Comparison of ENCODE assay signal across 11 cellular contexts in the genomic region with DNA sequence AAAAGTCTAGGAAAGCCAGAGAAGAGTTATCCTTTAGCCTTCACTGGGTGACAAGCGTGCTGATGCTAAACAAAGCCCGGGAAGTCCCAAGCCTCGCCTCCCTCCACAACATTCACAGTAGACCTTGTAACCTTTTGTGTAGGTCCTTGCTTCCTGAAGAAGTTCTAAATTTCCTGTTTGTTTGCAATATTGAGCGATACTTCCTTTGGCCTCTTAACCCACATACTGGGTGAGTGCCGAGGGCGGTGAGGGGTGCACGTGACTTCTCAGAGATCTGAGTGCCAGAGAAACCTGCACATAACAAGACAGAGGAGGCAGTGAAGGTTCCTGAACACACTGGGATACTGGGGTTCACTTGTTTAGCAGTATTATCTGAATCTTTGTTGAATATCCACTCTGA.
DNase-seq lines count a peak whose midpoint lies in the region; ATAC-seq and TF ChIP-seq lines count a peak whose summit lies in the region.
"Had no signal": no experiment of that assay in that cellular context is flagged by ENCODE, and none has a peak within 500 bp of the region (broad histone marks: within the 10 kb centered on the region; RNA-seq: fewer than 3 reads in every experiment).

No MANE protein-coding gene starts in this region.

- no peak for TF ChIP-seq POLR2A in gastroesophageal sphincter (IDR thresholded peaks at IDR 0.05)

- H3K36me3 Mint-ChIP-seq in activated CD4-positive, alpha-beta T cell treated with anti-CD3 and anti-CD28 coated beads, Interleukin-2, amount 10 ng/mL, durations not matched to agents 7 days and 5 days (ENCODE audit: low read depth), result peaks cover 60% of the 10 kb centered on the region
- no peaks in the 10 kb centered on the region for H3K36me3 Mint-ChIP-seq in type B pancreatic cell

- H3K27me3 Mint-ChIP-seq in activated CD4-positive, alpha-beta T cell treated with anti-CD3 and anti-CD28 coated beads, Interleukin-2, amount 10 ng/mL, durations not matched to agents 7 days and 5 days, result no peaks in the 10 kb centered on the region
- peaks cover 28% of the 10 kb centered on the region for H3K27me3 Mint-ChIP-seq in type B pancreatic cell

- H3K4me1 ChIP-seq in gastroesophageal sphincter, result peaks cover 0 to 8% (median 0%) of the 10 kb centered on the region in 3 donors
- H3K4me1 ChIP-seq: prostate gland had no signal

- H3K9me3 Mint-ChIP-seq in activated CD4-positive, alpha-beta T cell treated with anti-CD3 and anti-CD28 coated beads, Interleukin-2, amount 10 ng/mL, durations not matched to agents 7 days and 5 days, result no peaks in the 10 kb centered on the region
- H3K9me3 Mint-ChIP-seq in type B pancreatic cell, result no peaks in the 10 kb centered on the region

- peak; percentile 35 for DNase-seq in GM12865 (ENCODE audit: low read depth)
- peak; percentile 59 for DNase-seq in activated CD4-positive, alpha-beta T cell treated with anti-CD3 and anti-CD28 coated beads, Interleukin-2, amount 10 ng/mL, durations not matched to agents 7 days and 5 days
- DNase-seq in effector CD4-positive, alpha-beta T cell, result peak; percentile 7
- DNase-seq in stimulated activated CD4-positive, alpha-beta T cell treated with anti-CD3 and anti-CD28 coated beads, Interleukin-12 subunit alpha, Interleukin-12 subunit beta, amount 100 ng/mL, for 4 hours, result peak; percentile 25
- no peak for DNase-seq in type B pancreatic cell (ENCODE audit: extremely low spot score, unreplicated experiment)
- no peak for DNase-seq in NCI-H1092 (lab: John Stamatoyannopoulos, UW)
- DNase-seq: Kasumi-1, SW 1271 had no signal

- ATAC-seq in HG03108 (IDR thresholded peaks at IDR 0.05; ENCODE audit: unreplicated experiment) (no peak), gastroesophageal sphincter (no peak)

- POLR2A ChIA-PET in activated CD4-positive, alpha-beta T cell treated with anti-CD3 and anti-CD28 coated beads, Interleukin-2, amount 10 ng/mL, durations not matched to agents 7 days and 5 days (lab: Charles Lee), result no interaction called here

- TF ChIP-seq CTCF in GM12865 (IDR thresholded peaks at IDR 0.05; ENCODE audit: insufficient read depth, low read depth, low read length, missing control alignments) (no peak), gastroesophageal sphincter (IDR thresholded peaks at IDR 0.05) (no peak), type B pancreatic cell (conservative IDR thresholded peaks at IDR 0.05) (no peak)

- no peak for TF ChIP-seq EP300 in gastroesophageal sphincter (IDR thresholded peaks at IDR 0.05)

- peak overlapping the region; percentile 36 for H3K4me3 Mint-ChIP-seq in activated CD4-positive, alpha-beta T cell treated with anti-CD3 and anti-CD28 coated beads, Interleukin-2, amount 10 ng/mL, durations not matched to agents 7 days and 5 days
- H3K4me3 Mint-ChIP-seq in type B pancreatic cell, result no peak overlapping the region

- H3K27me3 ChIP-seq in gastroesophageal sphincter, result no peaks in the 10 kb centered on the region

- no peak overlapping the region for H3K4me3 ChIP-seq in GM12865 (ENCODE audit: low read depth, low read length)
- no peak overlapping the region for H3K4me3 ChIP-seq in gastroesophageal sphincter
- H3K4me3 ChIP-seq: prostate gland had no signal

- peaks cover 0 to 15% of the 10 kb centered on the region in 2 donors for H3K36me3 ChIP-seq in gastroesophageal sphincter
- H3K36me3 ChIP-seq: prostate gland had no signal

- WGBS in gastroesophageal sphincter (ENCODE audit: low coverage in 1 of 2), 2 donors, result 88% methylated on average over 4 of the region's 7 CpGs; no CpG with 5 or more reads in 1 of the 2 donors

- no peak overlapping the region for H3K27ac ChIP-seq in gastroesophageal sphincter
- H3K27ac ChIP-seq: prostate gland had no signal

- CTCF ChIA-PET in activated CD4-positive, alpha-beta T cell treated with anti-CD3 and anti-CD28 coated beads, Interleukin-2, amount 10 ng/mL, durations not matched to agents 7 days and 5 days (lab: Charles Lee), result interaction anchor here (1.7 kb wide), 1 partner anchor 13 kb away, joined by 4 read pairs; no protein-coding TSS in a partner anchor

- no peaks in the 10 kb centered on the region for H3K9me3 ChIP-seq in gastroesophageal sphincter
- H3K9me3 ChIP-seq: prostate gland had no signal

- peaks cover 22% of the 10 kb centered on the region for H3K4me1 Mint-ChIP-seq in activated CD4-positive, alpha-beta T cell treated with anti-CD3 and anti-CD28 coated beads, Interleukin-2, amount 10 ng/mL, durations not matched to agents 7 days and 5 days
- H3K4me1 Mint-ChIP-seq in type B pancreatic cell (ENCODE audit: unreplicated experiment), result peaks cover 21% of the 10 kb centered on the region

- peak overlapping the region; percentile 92 for H3K27ac Mint-ChIP-seq in activated CD4-positive, alpha-beta T cell treated with anti-CD3 and anti-CD28 coated beads, Interleukin-2, amount 10 ng/mL, durations not matched to agents 7 days and 5 days
- no peak overlapping the region for H3K27ac Mint-ChIP-seq in type B pancreatic cell

Comparison
In these comparisons a context has a peak if more than half of its experiments do, and no peak if none do; other contexts are left out.
1. DNase-seq: peak in GM12865 (single experiment), activated CD4-positive, alpha-beta T cell treated with anti-CD3 and anti-CD28 coated beads, Interleukin-2, amount 10 ng/mL, durations not matched to agents 7 days and 5 days (single experiment), effector CD4-positive, alpha-beta T cell (single experiment) and stimulated activated CD4-positive, alpha-beta T cell treated with anti-CD3 and anti-CD28 coated beads, Interleukin-12 subunit alpha, Interleukin-12 subunit beta, amount 100 ng/mL, for 4 hours (single experiment); none in type B pancreatic cell (single experiment) and NCI-H1092 (single experiment).